ENCODE assay signal across 21 cellular contexts in the genomic region with DNA sequence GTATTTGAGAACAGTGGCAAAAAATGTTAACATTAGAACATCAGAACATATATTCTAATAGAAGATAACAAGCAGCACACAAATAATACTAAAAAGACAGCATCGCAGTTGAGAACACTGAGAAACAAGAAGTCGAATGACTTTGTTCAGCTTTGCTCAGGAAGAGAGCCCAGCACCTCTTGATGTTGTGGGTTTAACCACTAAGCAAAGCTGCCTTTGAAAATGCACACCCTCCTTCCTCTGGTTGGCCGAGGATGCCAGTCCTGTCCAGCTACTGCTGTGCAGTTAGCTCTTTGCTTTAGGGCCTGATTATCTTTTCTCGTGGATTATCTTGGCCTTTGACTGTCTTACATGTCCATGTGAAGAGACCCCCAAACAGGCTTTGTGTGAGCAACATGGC.
"Had no signal": no experiment of that assay in that cellular context is flagged by ENCODE, and none has a peak within 500 bp of the region (broad histone marks: within the 10 kb centered on the region; RNA-seq: fewer than 3 reads in every experiment).

No MANE protein-coding gene starts in this region.

- H3K4me3 Mint-ChIP-seq: mesothelial cell of epicardium; naive B cell; nephron; neural progenitor cell; stimulated activated naive B cell treated with anti-CD40 and anti-IgM and Interleukin-4, amounts not matched to agents 10 μg/mL and 1 μg/mL and 100 μg/mL, for 72 hours; stimulated activated naive CD8-positive, alpha-beta T cell treated with anti-CD3 and anti-CD28 coated beads, Interleukin-15, Interleukin-2, amounts not matched to agents 100 ng/mL and 50 ng/mL, for 24 hours had no signal

- H3K27me3 Mint-ChIP-seq: progenitor cell of endocrine pancreas had no signal

- H3K9me3 Mint-ChIP-seq: mesothelial cell of epicardium; nephron; stimulated activated naive CD8-positive, alpha-beta T cell treated with anti-CD3 and anti-CD28 coated beads, Interleukin-15, Interleukin-2, amounts not matched to agents 100 ng/mL and 50 ng/mL, for 24 hours had no signal

- H2AFZ ChIP-seq: neural progenitor cell, parathyroid adenoma had no signal

- H3K4me2 ChIP-seq: neural progenitor cell had no signal

- H3K36me3 ChIP-seq: left lung, neural progenitor cell, right lobe of liver, thoracic aorta, tibial nerve, upper lobe of left lung had no signal

- H3K27ac Mint-ChIP-seq: mesothelial cell of epicardium; naive B cell; nephron; neural progenitor cell; progenitor cell of endocrine pancreas; stimulated activated naive B cell treated with anti-CD40 and anti-IgM and Interleukin-4, amounts not matched to agents 10 μg/mL and 1 μg/mL and 100 μg/mL, for 72 hours; stimulated activated naive CD8-positive, alpha-beta T cell treated with anti-CD3 and anti-CD28 coated beads, Interleukin-15, Interleukin-2, amounts not matched to agents 100 ng/mL and 50 ng/mL, for 24 hours had no signal

- H3K4me3 ChIP-seq: dorsolateral prefrontal cortex, left lung, mucosa of descending colon, neural progenitor cell, right lobe of liver, thoracic aorta, tibial nerve, upper lobe of left lung had no signal

- H3K36me3 Mint-ChIP-seq: mesothelial cell of epicardium; neural progenitor cell; stimulated activated naive B cell treated with anti-CD40 and anti-IgM and Interleukin-4, amounts not matched to agents 10 μg/mL and 1 μg/mL and 100 μg/mL, for 72 hours had no signal

- H3K4me1 Mint-ChIP-seq: naive B cell; stimulated activated naive B cell treated with anti-CD40 and anti-IgM and Interleukin-4, amounts not matched to agents 10 μg/mL and 1 μg/mL and 100 μg/mL, for 72 hours had no signal

- DNase-seq: cortex of kidney; dorsolateral prefrontal cortex; effector CD4-positive, alpha-beta T cell; left cardiac atrium; left lung; mesenchymal stem cell; mucosa of descending colon; naive B cell; right lobe of liver; stimulated activated CD4-positive, alpha-beta T cell treated with anti-CD3 and anti-CD28 coated beads, Interleukin-15, amount 100 ng/mL, for 24 hours; stimulated activated CD4-positive, alpha-beta T cell treated with anti-CD3 and anti-CD28 coated beads, Interleukin-2, amount 100 ng/mL, for 48 hours; stimulated activated naive B cell treated with anti-CD40 and anti-IgM and Interleukin-4, amounts not matched to agents 10 μg/mL and 1 μg/mL and 100 μg/mL, for 72 hours; upper lobe of left lung had no signal

- H3K27ac ChIP-seq: dorsolateral prefrontal cortex, left lung, neural progenitor cell, parathyroid adenoma, right lobe of liver, thoracic aorta, tibial nerve, upper lobe of left lung had no signal

- H3K9me3 ChIP-seq: left lung, mucosa of descending colon, right lobe of liver, thoracic aorta, tibial nerve, upper lobe of left lung had no signal

- H3K27me3 ChIP-seq: dorsolateral prefrontal cortex, left lung, neural progenitor cell, right lobe of liver, tibial nerve, upper lobe of left lung had no signal

- ATAC-seq: left cardiac atrium; left lung; right lobe of liver; stimulated activated naive B cell treated with anti-CD40 and anti-IgM and Interleukin-4, amounts not matched to agents 10 μg/mL and 1 μg/mL and 100 μg/mL, for 72 hours had no signal

- H3K79me2 ChIP-seq: parathyroid adenoma had no signal

- H3K4me1 ChIP-seq: neural progenitor cell, parathyroid adenoma, right lobe of liver, upper lobe of left lung had no signal
